ENCODE assay signal across 17 cellular contexts in genomic region chr6:139051396-139052070, GRCh38. TPM values are rescaled to one million over a fixed set of nuclear protein-coding genes. Genes with fewer than 3 reads are reported as not detected.
DNase-seq lines count a peak whose midpoint lies in the region; ATAC-seq and TF ChIP-seq lines count a peak whose summit lies in the region.
"Had no signal": no experiment of that assay in that cellular context is flagged by ENCODE, and none has a peak within 500 bp of the region (broad histone marks: within the 10 kb centered on the region; RNA-seq: fewer than 3 reads in every experiment).

No MANE protein-coding gene starts in this region.

- no peaks in the 10 kb centered on the region for H3K36me3 ChIP-seq in uterus

- intact Hi-C loops in uterus (cut with DNase I; ENCODE audit: low total_unique reads): no loop called here

- ATAC-seq in stimulated activated naive CD8-positive, alpha-beta T cell treated with anti-CD3 and anti-CD28 coated beads, Interleukin-15, amount 100 ng/mL, for 72 hours: peak; percentile 69
- no peak for ATAC-seq in stimulated activated naive CD8-positive, alpha-beta T cell treated with anti-CD3 and anti-CD28 coated beads, Interleukin-15, Interleukin-2, amounts not matched to agents 100 U/mL and 50 U/mL, for 24 hours
- ATAC-seq: CD8-positive, alpha-beta T cell; GM12878 had no signal

- H3K4me3 Mint-ChIP-seq in stimulated activated naive CD8-positive, alpha-beta T cell treated with anti-CD3 and anti-CD28 coated beads, Interleukin-15, amount 100 ng/mL, for 72 hours: no peak overlapping the region
- H3K4me3 Mint-ChIP-seq: B cell; CD8-positive, alpha-beta T cell; H9 had no signal

- DNase-seq in stimulated activated naive CD8-positive, alpha-beta T cell treated with anti-CD3 and anti-CD28 coated beads, Interleukin-15, amount 100 ng/mL, for 72 hours: no peak
- no peak for DNase-seq in stimulated activated naive CD8-positive, alpha-beta T cell treated with anti-CD3 and anti-CD28 coated beads, Interleukin-15, Interleukin-2, amounts not matched to agents 100 U/mL and 50 U/mL, for 24 hours
- DNase-seq in fibroblast of peridontal ligament (ENCODE audit: extremely low read depth) (peak; percentile 59), myocyte (ENCODE audit: low read depth) (peak; percentile 13), uterus (no peak), Kasumi-1 (lab: John Stamatoyannopoulos, UW) (no peak), UCSD-AML1 (lab: John Stamatoyannopoulos, UW; ENCODE audit: unreplicated experiment) (no peak), GM10266 (ENCODE audit: extremely low spot score) (no peak)
- DNase-seq: Calu3; CD8-positive, alpha-beta T cell; DMS79 treated with DMSO at 0.1 percent for 48 hours; GF-D8; H9 had no signal

- peaks cover 0 to 4% of the 10 kb centered on the region in 2 donors for H3K9me3 Mint-ChIP-seq in stimulated activated naive CD8-positive, alpha-beta T cell treated with anti-CD3 and anti-CD28 coated beads, Interleukin-15, amount 100 ng/mL, for 72 hours
- H3K9me3 Mint-ChIP-seq: CD8-positive, alpha-beta T cell; H9 had no signal

- H3K4me1 Mint-ChIP-seq in stimulated activated naive CD8-positive, alpha-beta T cell treated with anti-CD3 and anti-CD28 coated beads, Interleukin-15, amount 100 ng/mL, for 72 hours: no peaks in the 10 kb centered on the region
- H3K4me1 Mint-ChIP-seq: B cell had no signal

- H3K4me1 ChIP-seq in uterus: no peaks in the 10 kb centered on the region
- H3K4me1 ChIP-seq: BLaER1 treated with 17β-estradiol and CSF1 and Interleukin-3, amounts not matched to agents 10 nM and 100 nM had no signal

- no peaks in the 10 kb centered on the region for H3K9me3 ChIP-seq in uterus
- H3K9me3 ChIP-seq: BLaER1 treated with 17β-estradiol and CSF1 and Interleukin-3, amounts not matched to agents 10 nM and 100 nM had no signal

- TF ChIP-seq CTCF in uterus (IDR thresholded peaks at IDR 0.05): no peak
- no peak for TF ChIP-seq CTCF in GM10266 (IDR thresholded peaks at IDR 0.05; ENCODE audit: control insufficient read depth, insufficient read depth, low read depth, missing control alignments)

- TF ChIP-seq POLR2A in uterus (IDR thresholded peaks at IDR 0.05): no peak

- no peak overlapping the region for H3K27ac Mint-ChIP-seq in stimulated activated naive CD8-positive, alpha-beta T cell treated with anti-CD3 and anti-CD28 coated beads, Interleukin-15, amount 100 ng/mL, for 72 hours
- H3K27ac Mint-ChIP-seq: B cell; CD8-positive, alpha-beta T cell had no signal

- no peaks in the 10 kb centered on the region for H3K27me3 ChIP-seq in uterus
- H3K27me3 ChIP-seq: BLaER1 treated with 17β-estradiol and CSF1 and Interleukin-3, amounts not matched to agents 10 nM and 100 nM had no signal

- H3K27ac ChIP-seq in uterus: peak overlapping the region; percentile 36 to 53
- H3K27ac ChIP-seq: BLaER1 treated with 17β-estradiol and CSF1 and Interleukin-3, amounts not matched to agents 10 nM and 100 nM; HL-60 had no signal

- H3K27me3 Mint-ChIP-seq in stimulated activated naive CD8-positive, alpha-beta T cell treated with anti-CD3 and anti-CD28 coated beads, Interleukin-15, amount 100 ng/mL, for 72 hours: no peaks in the 10 kb centered on the region

- no peak overlapping the region for H3K4me3 ChIP-seq in uterus
- H3K4me3 ChIP-seq: BLaER1 treated with 17β-estradiol and CSF1 and Interleukin-3, amounts not matched to agents 10 nM and 100 nM; GM12878 had no signal

RNA-seq across cellular contexts. Expression of gene ABRACL, which starts 23.0 kb away (rescaled TPM):
- total RNA-seq in myocyte (12.1 and 16.2 TPM in 2 replicates), uterus (1 to 10 TPM in 3 of 4 donors, not detected in 1; 6.2 to 10.0 (median 6.2) TPM)
- 20.8 TPM for polyA plus RNA-seq in myocyte (2012)

Comparison
In these comparisons a context has a peak if more than half of its experiments do, and no peak if none do; other contexts are left out.
1. DNase-seq: peak in fibroblast of peridontal ligament (single experiment) and myocyte (single experiment); none in stimulated activated naive CD8-positive, alpha-beta T cell treated with anti-CD3 and anti-CD28 coated beads, Interleukin-15, amount 100 ng/mL, for 72 hours (0 of 2), stimulated activated naive CD8-positive, alpha-beta T cell treated with anti-CD3 and anti-CD28 coated beads, Interleukin-15, Interleukin-2, amounts not matched to agents 100 U/mL and 50 U/mL, for 24 hours (single experiment), uterus (0 of 2), Kasumi-1 (0 of 2), UCSD-AML1 (single experiment) and GM10266 (single experiment).